Comparison of ENCODE assay signal across 8 cellular contexts in the genomic region with DNA sequence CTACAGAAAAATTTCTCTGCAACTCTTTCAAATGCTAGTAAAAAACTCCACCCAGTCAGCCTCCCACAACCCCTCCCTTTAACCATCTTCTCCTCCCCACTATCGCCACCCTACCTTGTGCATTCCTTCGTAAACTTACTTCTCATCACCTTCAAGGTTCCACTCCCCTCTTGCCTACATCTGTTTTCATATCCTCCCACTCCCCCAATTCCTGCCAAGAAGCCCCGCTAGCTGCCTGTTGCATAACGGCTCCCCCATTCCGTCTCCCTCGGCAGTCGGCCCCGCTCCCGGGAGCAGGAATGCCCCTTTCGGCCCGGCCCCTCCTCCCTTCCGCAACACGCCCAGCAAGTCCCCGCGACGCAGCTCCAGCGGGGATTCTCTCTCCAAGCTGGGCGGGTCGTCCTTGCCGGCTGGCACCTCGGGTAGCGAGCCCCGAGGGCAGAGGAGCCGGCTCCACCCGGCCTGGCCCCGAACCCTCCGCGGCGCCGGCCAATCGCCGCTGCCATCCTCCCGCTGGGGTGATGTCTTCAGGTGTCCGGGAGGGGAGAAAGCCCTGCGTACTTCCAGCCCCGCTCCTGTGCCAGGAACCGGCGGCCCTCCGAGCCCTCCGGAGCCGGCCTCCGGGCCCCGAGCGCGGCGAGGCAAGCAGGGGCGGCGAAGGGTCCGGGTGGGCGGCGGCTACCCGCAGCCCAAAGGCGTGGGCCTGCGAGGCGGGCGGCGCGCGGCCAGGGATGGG. TPM values are rescaled to one million over a fixed set of nuclear protein-coding genes. Genes with fewer than 3 reads are reported as not detected.
A peak's percentile ranks its signal among the peaks of the same experiment; 100 is the strongest.
DNase-seq lines count a peak whose midpoint lies in the region; ATAC-seq and TF ChIP-seq lines count a peak whose summit lies in the region.

No MANE protein-coding gene starts in this region.

- peak overlapping the region; percentile 88 to 91 for H3K4me3 Mint-ChIP-seq in CD14-positive monocyte
- peak overlapping the region; percentile 87 to 93 for H3K4me3 Mint-ChIP-seq in stimulated activated naive B cell treated with anti-CD40 and anti-IgM and Interleukin-4, amounts not matched to agents 10 μg/mL and 1 μg/mL and 100 μg/mL, for 72 hours

- H3K9me3 ChIP-seq in OCI-LY3 (ENCODE audit: insufficient read depth, low read length) (no peaks in the 10 kb centered on the region), muscle layer of duodenum (ENCODE audit: control insufficient read depth in 1 of 2, low read length in 2 of 2) (no peaks in the 10 kb centered on the region)

- H2AFZ ChIP-seq in OCI-LY3 (ENCODE audit: low read depth, low read length), result peak overlapping the region; percentile 28; the same call in 1 of the 2 replicates

- peak; percentile 49 for DNase-seq in CD14-positive monocyte (ENCODE audit: low spot score)
- DNase-seq in activated T-cell treated with anti-CD3 and anti-CD28 coated beads, Interleukin-2, amount 50 U/mL, for 48 hours, result peak; percentile 76 to 82
- DNase-seq in stimulated activated naive B cell treated with anti-CD40 and anti-IgM and Interleukin-4, amounts not matched to agents 10 μg/mL and 1 μg/mL and 100 μg/mL, for 72 hours, result peak; percentile 47

- peak overlapping the region; percentile 67 for H3K9ac ChIP-seq in OCI-LY3 (ENCODE audit: low read length)

- H3K27ac ChIP-seq in OCI-LY3 (ENCODE audit: low read length) (peak overlapping the region; percentile 22; the same call in 1 of the 2 replicates), muscle layer of duodenum (ENCODE audit: low read length) (no peak overlapping the region)

- H3K4me2 ChIP-seq in OCI-LY3 (ENCODE audit: low read length), result peak overlapping the region; percentile 66

- H3K36me3 ChIP-seq in OCI-LY3 (replicated peaks; ENCODE audit: low read depth, low read length), result peaks cover 4% of the 10 kb centered on the region
- H3K36me3 ChIP-seq in muscle layer of duodenum (ENCODE audit: control insufficient read depth in 1 of 2, insufficient read depth in 2 of 2, low read length in 2 of 2), result no peaks in the 10 kb centered on the region

- H3K27me3 ChIP-seq in OCI-LY3 (ENCODE audit: low read depth, low read length) (0 out of 2 replicates have a peak, but pooled peaks cover 7% of the 10 kb centered on the region), muscle layer of duodenum (ENCODE audit: low read depth, low read length) (no peaks in the 10 kb centered on the region)

- H3K27ac Mint-ChIP-seq in CD14-positive monocyte, result peak overlapping the region in 1 of 7 donors; percentile 70
- H3K27ac Mint-ChIP-seq in stimulated activated naive B cell treated with anti-CD40 and anti-IgM and Interleukin-4, amounts not matched to agents 10 μg/mL and 1 μg/mL and 100 μg/mL, for 72 hours, result peak overlapping the region; percentile 85

- ATAC-seq in GM19324 (IDR thresholded peaks at IDR 0.05; ENCODE audit: low FRiP score, unreplicated experiment), result peak; percentile 38
- peak; percentile 45 for ATAC-seq in HG03432 (IDR thresholded peaks at IDR 0.05; ENCODE audit: unreplicated experiment)
- peak; percentile 52 for ATAC-seq in esophagus mucosa
- peak; percentile 52 to 61 for ATAC-seq in stimulated activated naive B cell treated with anti-CD40 and anti-IgM and Interleukin-4, amounts not matched to agents 10 μg/mL and 1 μg/mL and 100 μg/mL, for 72 hours (replicated peaks)

- no peaks in the 10 kb centered on the region; the same call in 1 of the 2 replicates for H4K20me1 ChIP-seq in OCI-LY3 (ENCODE audit: insufficient read depth, low read length)

- peaks cover 18 to 28% (median 20%) of the 10 kb centered on the region in 3 donors for H3K27me3 Mint-ChIP-seq in CD14-positive monocyte (ENCODE audit: low read depth in 3 of 3)
- no peaks in the 10 kb centered on the region for H3K27me3 Mint-ChIP-seq in stimulated activated naive B cell treated with anti-CD40 and anti-IgM and Interleukin-4, amounts not matched to agents 10 μg/mL and 1 μg/mL and 100 μg/mL, for 72 hours

- H3K9me3 Mint-ChIP-seq in CD14-positive monocyte, result peaks cover 0 to 2% (median 0%) of the 10 kb centered on the region in 7 donors
- no peaks in the 10 kb centered on the region for H3K9me3 Mint-ChIP-seq in stimulated activated naive B cell treated with anti-CD40 and anti-IgM and Interleukin-4, amounts not matched to agents 10 μg/mL and 1 μg/mL and 100 μg/mL, for 72 hours

- TF ChIP-seq CTCF in CD14-positive monocyte (IDR thresholded peaks at IDR 0.05), result no peak
- TF ChIP-seq CTCF in OCI-LY3 (IDR thresholded peaks at IDR 0.05; ENCODE audit: low read depth, low read length), result no peak

- H3K4me1 Mint-ChIP-seq in CD14-positive monocyte, result peaks cover 38% of the 10 kb centered on the region
- H3K4me1 Mint-ChIP-seq in stimulated activated naive B cell treated with anti-CD40 and anti-IgM and Interleukin-4, amounts not matched to agents 10 μg/mL and 1 μg/mL and 100 μg/mL, for 72 hours, result peaks cover 23 to 40% of the 10 kb centered on the region in 2 donors

- H3K4me1 ChIP-seq in OCI-LY3 (ENCODE audit: low read length), result peaks cover 32% of the 10 kb centered on the region
- H3K4me1 ChIP-seq in muscle layer of duodenum (ENCODE audit: control insufficient read depth in 1 of 2, insufficient read depth in 2 of 2, low read length in 2 of 2), result peaks cover 4 to 14% of the 10 kb centered on the region in 2 donors

- peaks cover 13% of the 10 kb centered on the region for H3K79me2 ChIP-seq in OCI-LY3 (ENCODE audit: low read length)

- peaks cover 0 to 3% of the 10 kb centered on the region in 2 donors for H3K36me3 Mint-ChIP-seq in CD14-positive monocyte
- no peaks in the 10 kb centered on the region for H3K36me3 Mint-ChIP-seq in stimulated activated naive B cell treated with anti-CD40 and anti-IgM and Interleukin-4, amounts not matched to agents 10 μg/mL and 1 μg/mL and 100 μg/mL, for 72 hours

- intact Hi-C loops in CD14-positive monocyte (cut with micrococcal nuclease), result loop anchor here in 1 of 2 donors (10.0 kb wide), 1 partner anchor 82 kb away; the partner anchor contains the start of gene AP1G1

- H3K4me3 ChIP-seq in OCI-LY3 (ENCODE audit: low read length) (peak overlapping the region; percentile 85), muscle layer of duodenum (ENCODE audit: low read depth in 1 of 2, low read length in 2 of 2) (peak overlapping the region; percentile 56 to 87)

RNA-seq across cellular contexts. Expression of gene PHLPP2, which starts 1.5 kb away (rescaled TPM):
- polyA plus RNA-seq in CD14-positive monocyte, result 1 to 10 TPM in 1 of 2 donors, under 1 TPM in 1; 0.57 to 1.4 TPM
- total RNA-seq in esophagus mucosa, result 0.88 TPM
